ENCODE assay signal across 9 cellular contexts in the genomic region with DNA sequence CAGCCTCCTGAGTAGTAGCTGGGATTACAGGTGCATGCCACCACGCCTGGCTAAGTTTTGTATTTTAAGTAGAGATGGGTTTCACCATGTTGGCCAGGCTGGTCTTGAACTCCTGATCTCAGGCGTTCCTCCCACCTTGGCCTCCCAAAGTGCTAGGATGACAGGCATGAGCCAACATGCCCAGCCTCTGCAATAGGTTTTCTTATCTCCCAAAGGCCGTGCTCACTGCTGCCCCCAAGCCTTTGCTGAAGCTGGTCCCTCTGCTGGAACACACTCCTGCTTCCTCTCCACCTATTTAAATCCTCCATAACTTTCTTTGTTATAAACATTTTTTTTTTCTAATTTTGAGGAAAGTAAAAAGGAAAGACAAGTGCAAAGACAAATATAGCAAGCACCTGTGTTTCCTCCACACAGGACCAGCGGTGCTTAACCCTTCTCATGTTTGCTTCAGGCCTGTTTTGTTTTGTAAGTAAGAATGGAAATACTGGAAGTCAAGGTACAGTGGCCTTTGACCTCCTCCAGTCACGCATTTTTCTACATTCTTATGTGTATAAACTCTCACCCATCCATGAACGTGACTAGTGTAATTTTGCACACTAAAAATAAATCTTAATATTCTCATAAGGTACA. TPM values are rescaled to one million over a fixed set of nuclear protein-coding genes. Genes with fewer than 3 reads are reported as not detected.
DNase-seq lines count a peak whose midpoint lies in the region; ATAC-seq, FAIRE-seq and TF ChIP-seq lines count a peak whose summit lies in the region.
"Had no signal": no experiment of that assay in that cellular context is flagged by ENCODE, and none has a peak within 500 bp of the region (broad histone marks: within the 10 kb centered on the region; RNA-seq: fewer than 3 reads in every experiment).

No MANE protein-coding gene starts in this region.

- H3K27me3 Mint-ChIP-seq in stimulated activated naive B cell treated with anti-CD40 and anti-IgM and Interleukin-4, amounts not matched to agents 10 μg/mL and 1 μg/mL and 100 μg/mL, for 72 hours, result peaks cover 9 to 40% of the 10 kb centered on the region in 2 donors

- in situ Hi-C loops in SK-MEL-5 (cut with HindIII; ENCODE audit: low pct_unique_long_range_greater_than_20kb, low sequenced_read_pairs), result no loop called here

- CTCF ChIA-PET in HEK293 (lab: Yijun Ruan, JAX), result interaction anchor here (0.7 to 2.7 kb wide), 7 partner anchors 9 to 58 kb away, joined by 3 to 19 read pairs (median 6); no protein-coding TSS in a partner anchor

- no peak overlapping the region for H3K4me3 Mint-ChIP-seq in stimulated activated naive B cell treated with anti-CD40 and anti-IgM and Interleukin-4, amounts not matched to agents 10 μg/mL and 1 μg/mL and 100 μg/mL, for 72 hours
- H3K4me3 Mint-ChIP-seq: naive thymus-derived CD4-positive, alpha-beta T cell had no signal

- H3K36me3 ChIP-seq in DND-41 (ENCODE audit: insufficient read depth, low read length), result no peaks in the 10 kb centered on the region
- H3K36me3 ChIP-seq in HEK293 (ENCODE audit: control insufficient read depth in 2 of 2, insufficient read depth in 1 of 2, low read length in 2 of 2), result no peaks in the 10 kb centered on the region

- H3K9me3 Mint-ChIP-seq in stimulated activated naive B cell treated with anti-CD40 and anti-IgM and Interleukin-4, amounts not matched to agents 10 μg/mL and 1 μg/mL and 100 μg/mL, for 72 hours, result peaks cover 0 to 4% of the 10 kb centered on the region in 2 donors
- H3K9me3 Mint-ChIP-seq: naive thymus-derived CD4-positive, alpha-beta T cell had no signal

- H3K9ac ChIP-seq in DND-41 (ENCODE audit: low read depth, low read length), result no peak overlapping the region

- H3K4me3 ChIP-seq in DND-41 (ENCODE audit: low read depth in 1 of 2, low read length in 2 of 2) (no peak overlapping the region), HEK293 (ENCODE audit: low read depth, low read length) (no peak overlapping the region)

- H3K4me2 ChIP-seq in DND-41 (ENCODE audit: insufficient read depth, low read length), result no peak overlapping the region

- no peaks in the 10 kb centered on the region for H4K20me1 ChIP-seq in DND-41 (ENCODE audit: insufficient read depth, low read length)

- POLR2A ChIA-PET in HEK293 (lab: Yijun Ruan, JAX), result no interaction called here

- TF ChIP-seq CTCF in DND-41 (IDR thresholded peaks at IDR 0.05; ENCODE audit: borderline replicate concordance, extremely low read depth, low read length, poor library complexity, severe bottlenecking) (peak; percentile 37), HEK293 (tag by site-specific recombination; IDR thresholded peaks at IDR 0.05) (peak; percentile 70)

- H3K4me1 ChIP-seq in DND-41 (ENCODE audit: insufficient read depth, low read length), result no peaks in the 10 kb centered on the region
- no peaks in the 10 kb centered on the region for H3K4me1 ChIP-seq in HEK293 (ENCODE audit: control insufficient read depth, insufficient read depth, low read length)

- no peak overlapping the region for H2AFZ ChIP-seq in DND-41 (ENCODE audit: low read depth, low read length)

- H3K36me3 Mint-ChIP-seq in stimulated activated naive B cell treated with anti-CD40 and anti-IgM and Interleukin-4, amounts not matched to agents 10 μg/mL and 1 μg/mL and 100 μg/mL, for 72 hours, result no peaks in the 10 kb centered on the region
- H3K36me3 Mint-ChIP-seq: naive thymus-derived CD4-positive, alpha-beta T cell had no signal

- ATAC-seq in DND-41 (ENCODE audit: insufficient read depth, low read depth) (no peak), HG03565 (IDR thresholded peaks at IDR 0.05; ENCODE audit: unreplicated experiment) (no peak)
- ATAC-seq in stimulated activated naive B cell treated with anti-CD40 and anti-IgM and Interleukin-4, amounts not matched to agents 10 μg/mL and 1 μg/mL and 100 μg/mL, for 72 hours (replicated peaks), result no peak
- ATAC-seq: naive thymus-derived CD4-positive, alpha-beta T cell had no signal

- no peak overlapping the region for H3K27ac ChIP-seq in DND-41 (ENCODE audit: low read length)
- no peak overlapping the region for H3K27ac ChIP-seq in HEK293 (ENCODE audit: extremely low read depth, low read depth, low read length)

- FAIRE-seq in GM12891 (lab: Jason Lieb, UNC), result no peak

- H3K9me3 ChIP-seq in DND-41 (ENCODE audit: insufficient read depth, low read length, severe bottlenecking) (no peaks in the 10 kb centered on the region), HEK293 (ENCODE audit: control insufficient read depth, insufficient read depth, low read depth, low read length) (no peaks in the 10 kb centered on the region)

- H3K4me1 Mint-ChIP-seq in stimulated activated naive B cell treated with anti-CD40 and anti-IgM and Interleukin-4, amounts not matched to agents 10 μg/mL and 1 μg/mL and 100 μg/mL, for 72 hours, result no peaks in the 10 kb centered on the region

- H3K27ac Mint-ChIP-seq in stimulated activated naive B cell treated with anti-CD40 and anti-IgM and Interleukin-4, amounts not matched to agents 10 μg/mL and 1 μg/mL and 100 μg/mL, for 72 hours, result no peak overlapping the region
- H3K27ac Mint-ChIP-seq: naive thymus-derived CD4-positive, alpha-beta T cell had no signal

- H3K79me2 ChIP-seq in DND-41 (ENCODE audit: insufficient read depth, low read length), result no peaks in the 10 kb centered on the region

- no peak for TF ChIP-seq POLR2A in GM12891 (IDR thresholded peaks at IDR 0.05; ENCODE audit: low read depth, low read length)

- no peaks in the 10 kb centered on the region for H3K27me3 ChIP-seq in DND-41 (ENCODE audit: insufficient read depth, low read length, poor library complexity)

- DNase-seq in DND-41, result no peak
- peak; percentile 53 for DNase-seq in SK-MEL-5 (ENCODE audit: low read depth, low spot score)
- peak; percentile 81 for DNase-seq in islet precursor cell
- no peak for DNase-seq in NCI-H774 (lab: John Stamatoyannopoulos, UW)
- no peak for DNase-seq in stimulated activated naive B cell treated with anti-CD40 and anti-IgM and Interleukin-4, amounts not matched to agents 10 μg/mL and 1 μg/mL and 100 μg/mL, for 72 hours
- DNase-seq in GM12891 (ENCODE audit: insufficient read length, low spot score), result no peak
- DNase-seq: naive thymus-derived CD4-positive, alpha-beta T cell had no signal

TF ChIP-seq in HEK293, 187 proteins besides CTCF, POLR2A, EP300 and RAD21 (continues in another document):
- TF ChIP-seq ZNF843 (tag by site-specific recombination; IDR thresholded peaks at IDR 0.05), result no peak
- peak; percentile 67 for TF ChIP-seq ZFHX2 (tag by site-specific recombination; conservative IDR thresholded peaks at IDR 0.05)
- peak; percentile 90 for TF ChIP-seq ZNF580 (tag by site-specific recombination; IDR thresholded peaks at IDR 0.05)
- TF ChIP-seq YY1 (tag by site-specific recombination; IDR thresholded peaks at IDR 0.05), result no peak
- 0 out of 2 replicates have a peak, but pooled peaks have one; percentile 12 for TF ChIP-seq ZSCAN30 (tag by site-specific recombination; IDR thresholded peaks at IDR 0.05)

TF ChIP-seq in GM12891, 5 proteins besides CTCF, POLR2A, EP300 and RAD21:
- no peak for TF ChIP-seq POU2F2 (IDR thresholded peaks at IDR 0.05; ENCODE audit: low read depth, low read length)
- TF ChIP-seq PAX5 (IDR thresholded peaks at IDR 0.05; ENCODE audit: insufficient read depth, low read length, severe bottlenecking), result no peak
- no peak for TF ChIP-seq POLR2AphosphoS5 (IDR thresholded peaks at IDR 0.05; ENCODE audit: low read depth, low read length)
- TF ChIP-seq SPI1 (IDR thresholded peaks at IDR 0.05; ENCODE audit: low read depth, low read length), result no peak
- TF ChIP-seq TAF1 (IDR thresholded peaks at IDR 0.05; ENCODE audit: low read depth, low read length), result no peak
TF ChIP-seq in GM12891: peak in this region for 0.

RNA-seq across cellular contexts. Expression of gene TNFAIP8L1, which starts 14.5 kb away (rescaled TPM):
- 2.8 and 3.5 TPM in 2 replicates for total RNA-seq in SK-MEL-5 (2014; rRNA removed; shearing (Covaris generic))
- polyA plus RNA-seq in SK-MEL-5 (2015; cell fraction: cytosol; rRNA removed), result 9.3 and 11.0 TPM in 2 replicates
- polyA plus RNA-seq in SK-MEL-5 (2015; cell fraction: nucleus; rRNA removed), result 1.3 and 2.5 TPM in 2 replicates
- polyA plus RNA-seq in GM12891 (2012; ENCODE audit: low read depth, missing spikeins), result 9.2 TPM

RNA-seq across cellular contexts. Expression of gene MYDGF, which starts 45.3 kb away (rescaled TPM):
- total RNA-seq in SK-MEL-5 (2014; rRNA removed; shearing (Covaris generic)), result 321 and 322 TPM in 2 replicates
- 338 and 373 TPM in 2 replicates for polyA plus RNA-seq in SK-MEL-5 (2015; cell fraction: cytosol; rRNA removed)
- 23.2 and 32.3 TPM in 2 replicates for polyA plus RNA-seq in SK-MEL-5 (2015; cell fraction: nucleus; rRNA removed)
- 85.7 TPM for polyA plus RNA-seq in GM12891 (2012; ENCODE audit: low read depth, missing spikeins)

Comparison
In these comparisons a context has a peak if more than half of its experiments do, and no peak if none do; other contexts are left out.
1. DNase-seq: peak in SK-MEL-5 (single experiment) and islet precursor cell (single experiment); none in DND-41 (single experiment), NCI-H774 (single experiment), stimulated activated naive B cell treated with anti-CD40 and anti-IgM and Interleukin-4, amounts not matched to agents 10 μg/mL and 1 μg/mL and 100 μg/mL, for 72 hours (single experiment) and GM12891 (single experiment).